ENCODE assay signal across 2 cellular contexts in genomic region chr15:68275165-68275746, GRCh38.
A peak's percentile ranks its signal among the peaks of the same experiment; 100 is the strongest.
TF ChIP-seq lines count a peak whose summit lies in the region.

No MANE protein-coding gene starts in this region.

TF ChIP-seq in A549, 52 proteins besides CTCF, POLR2A, EP300 and RAD21:
- TF ChIP-seq HOXB5 (CRISPR knock-in tag; IDR thresholded peaks at IDR 0.05) = no peak
- TF ChIP-seq CEBPB (IDR thresholded peaks at IDR 0.05) = no peak
- no peak for TF ChIP-seq POLR2AphosphoS2 (conservative IDR thresholded peaks at IDR 0.05; ENCODE audit: low read length)
- TF ChIP-seq FOSB (CRISPR knock-in tag; IDR thresholded peaks at IDR 0.05) = no peak
- TF ChIP-seq HOXB13 (CRISPR knock-in tag; IDR thresholded peaks at IDR 0.05; ENCODE audit: low read depth) = no peak

TF ChIP-seq in IMR-90, 13 proteins besides CTCF, POLR2A, EP300 and RAD21:
- no peak for TF ChIP-seq NFE2L2 (IDR thresholded peaks at IDR 0.05; ENCODE audit: low read depth, low read length)
- peak; percentile 6; the same call in 1 of the 2 replicates for TF ChIP-seq BHLHE40 (IDR thresholded peaks at IDR 0.05; ENCODE audit: low read depth, low read length)
- no peak for TF ChIP-seq SMC3 (IDR thresholded peaks at IDR 0.05; ENCODE audit: low read depth, low read length)
- no peak for TF ChIP-seq ELK1 (IDR thresholded peaks at IDR 0.05; ENCODE audit: borderline replicate concordance, low read depth, low read length)
- no peak for TF ChIP-seq MAZ (IDR thresholded peaks at IDR 0.05; ENCODE audit: borderline replicate concordance, low read depth, low read length)
- no peak for TF ChIP-seq RCOR1 (IDR thresholded peaks at IDR 0.05; ENCODE audit: insufficient replicate concordance, low read length)
- no peak for TF ChIP-seq CHD1 (IDR thresholded peaks at IDR 0.05; ENCODE audit: low read depth, low read length)
- no peak for TF ChIP-seq MXI1 (IDR thresholded peaks at IDR 0.05; ENCODE audit: borderline replicate concordance, low read depth, low read length)
- peak; percentile 37; the same call in 1 of the 2 replicates for TF ChIP-seq FOS (IDR thresholded peaks at IDR 0.05; ENCODE audit: low read depth, low read length)
- no peak for TF ChIP-seq RFX5 (IDR thresholded peaks at IDR 0.05; ENCODE audit: low read depth, low read length)
- TF ChIP-seq USF2 (IDR thresholded peaks at IDR 0.05; ENCODE audit: low read depth, low read length) = no peak
- no peak for TF ChIP-seq MAFK (IDR thresholded peaks at IDR 0.05; ENCODE audit: low read depth, low read length)
- TF ChIP-seq CEBPB (IDR thresholded peaks at IDR 0.05; ENCODE audit: low read depth, low read length) = peak; percentile 89
